9 cellular contexts compared by ENCODE assay signal in the genomic region with DNA sequence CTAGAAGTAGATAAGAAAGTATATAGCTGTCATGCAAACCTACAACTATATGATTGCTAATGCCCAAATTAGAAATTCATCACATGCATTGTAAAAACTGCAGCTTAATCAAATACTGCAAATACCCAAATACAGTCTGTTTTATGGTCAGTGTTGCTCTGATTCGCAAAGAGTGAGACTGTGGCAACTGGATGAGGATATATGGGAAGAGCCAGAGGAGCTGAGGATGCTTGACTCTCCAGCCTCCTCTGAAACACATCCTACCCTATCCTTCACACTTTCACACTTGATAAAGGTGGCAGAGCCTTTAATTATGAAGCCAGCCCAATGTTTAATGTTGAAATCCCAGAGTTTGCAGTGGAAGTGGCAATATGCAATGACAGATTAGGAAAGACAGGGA. TPM values are rescaled to one million over a fixed set of nuclear protein-coding genes. Genes with fewer than 3 reads are reported as not detected.
"Had no signal": no experiment of that assay in that cellular context is flagged by ENCODE, and none has a peak within 500 bp of the region (broad histone marks: within the 10 kb centered on the region; RNA-seq: fewer than 3 reads in every experiment).

No MANE protein-coding gene starts in this region.

- H3K4me1 Mint-ChIP-seq: IgD-negative memory B cell had no signal

- DNase-seq: IMR-90, KBM-7, KG1 had no signal

- H3K4me3 Mint-ChIP-seq: IgD-negative memory B cell had no signal

- FAIRE-seq: HepG2, HTR-8/SVneo had no signal

- H3K36me3 Mint-ChIP-seq: IgD-negative memory B cell had no signal

- H3K27ac ChIP-seq: HL-60 had no signal

- H3K27ac Mint-ChIP-seq: IgD-negative memory B cell had no signal

- ATAC-seq: HepG2 had no signal

RNA-seq across cellular contexts. Expression of gene OR2AT4, which starts 21.9 kb away (rescaled TPM):
- total RNA-seq: HepG2, HT-29, HT1080, IMR-90 had no signal
- polyA plus RNA-seq: HepG2, IgD-negative memory B cell, IMR-90 had no signal

RNA-seq across cellular contexts. Expression of gene SLCO2B1, which starts 32.3 kb away (rescaled TPM):
- total RNA-seq: HT1080, IMR-90 had no signal
- polyA plus RNA-seq: IgD-negative memory B cell, IMR-90 had no signal
